1 cellular context compared by ENCODE assay signal in genomic region chr6:150267686-150268561, GRCh38.
TF ChIP-seq lines count a peak whose summit lies in the region.

No MANE protein-coding gene starts in this region.

TF ChIP-seq in K562, 482 proteins besides CTCF, POLR2A, EP300 and RAD21 (continued from another document and continues in another):
- no peak for TF ChIP-seq ZBTB5 (IDR thresholded peaks at IDR 0.05)
- TF ChIP-seq PTRF (tag; IDR thresholded peaks at IDR 0.05) = no peak; the same call in 1 of the 2 replicates
- 0 out of 2 replicates have a peak, but pooled peaks have one; percentile 39 for TF ChIP-seq ZNF253 (CRISPR knock-in tag; conservative IDR thresholded peaks at IDR 0.05)
- no peak for TF ChIP-seq GTF2B (IDR thresholded peaks at IDR 0.05; ENCODE audit: extremely low read depth, insufficient read length)
- peak; percentile 63; the same call in 1 of the 2 replicates for TF ChIP-seq REST (CRISPR knock-in tag; IDR thresholded peaks at IDR 0.05; ENCODE audit: low read depth)
- TF ChIP-seq ZNF512 (tag; IDR thresholded peaks at IDR 0.05) = no peak
- peak; percentile 63; the same call in 1 of the 2 replicates for TF ChIP-seq MBD2 (IDR thresholded peaks at IDR 0.05; ENCODE audit: borderline replicate concordance, low read depth)
- peak; percentile 23 for TF ChIP-seq POLR2B (IDR thresholded peaks at IDR 0.05; ENCODE audit: low read depth, partially characterized antibody)
- 0 out of 2 replicates have a peak, but pooled peaks have one; percentile 27 for TF ChIP-seq NCOA6 (IDR thresholded peaks at IDR 0.05)
- TF ChIP-seq KAT8 (IDR thresholded peaks at IDR 0.05; ENCODE audit: low read depth) = no peak
- TF ChIP-seq MBD1 (CRISPR knock-in tag; IDR thresholded peaks at IDR 0.05) = no peak
- no peak for TF ChIP-seq ZFPM2 (CRISPR knock-in tag; IDR thresholded peaks at IDR 0.05)
- TF ChIP-seq ZNF3 (CRISPR knock-in tag; IDR thresholded peaks at IDR 0.05) = no peak
- TF ChIP-seq HINFP (tag; conservative IDR thresholded peaks at IDR 0.05; ENCODE audit: low read depth) = no peak
- no peak for TF ChIP-seq ARHGAP35 (IDR thresholded peaks at IDR 0.05; ENCODE audit: partially characterized antibody)
- TF ChIP-seq ZNF696 (CRISPR knock-in tag; conservative IDR thresholded peaks at IDR 0.05) = no peak
- peak; percentile 72 for TF ChIP-seq PTTG1 (tag; IDR thresholded peaks at IDR 0.05; ENCODE audit: low read depth)
- no peak for TF ChIP-seq FOXM1 (IDR thresholded peaks at IDR 0.05; ENCODE audit: low read depth)
- no peak for TF ChIP-seq FOXM1 (CRISPR knock-in tag; IDR thresholded peaks at IDR 0.05; ENCODE audit: low read depth)
- TF ChIP-seq EP400 (IDR thresholded peaks at IDR 0.05) = 0 out of 2 replicates have a peak, but pooled peaks have one; percentile 34
- TF ChIP-seq CSDE1 (IDR thresholded peaks at IDR 0.05) = no peak
- TF ChIP-seq MCM7 (IDR thresholded peaks at IDR 0.05) = no peak
- TF ChIP-seq SUPT5H (IDR thresholded peaks at IDR 0.05) = peak; percentile 49; the same call in 1 of the 2 replicates
- TF ChIP-seq PREB (CRISPR knock-in tag; IDR thresholded peaks at IDR 0.05) = no peak
- no peak for TF ChIP-seq MCM3 (IDR thresholded peaks at IDR 0.05)
- no peak for TF ChIP-seq ZNF224 (CRISPR knock-in tag; IDR thresholded peaks at IDR 0.05)
- no peak for TF ChIP-seq GATA2 (CRISPR knock-in tag; IDR thresholded peaks at IDR 0.05)
- no peak for TF ChIP-seq ZNF444 (CRISPR knock-in tag; IDR thresholded peaks at IDR 0.05)
- TF ChIP-seq CBFB (CRISPR knock-in tag; IDR thresholded peaks at IDR 0.05) = no peak
- no peak for TF ChIP-seq HDAC3 (IDR thresholded peaks at IDR 0.05; ENCODE audit: borderline replicate concordance, partially characterized antibody)
- TF ChIP-seq HMGN3 (IDR thresholded peaks at IDR 0.05; ENCODE audit: borderline replicate concordance, extremely low read depth, insufficient read length, low read depth, low read length) = no peak
- no peak for TF ChIP-seq GTF2E2 (tag; IDR thresholded peaks at IDR 0.05)
- peak; percentile 64; the same call in 1 of the 2 replicates for TF ChIP-seq LEF1 (IDR thresholded peaks at IDR 0.05)
- 0 out of 2 replicates have a peak, but pooled peaks have one; percentile 7 for TF ChIP-seq GTF2A2 (tag; IDR thresholded peaks at IDR 0.05)
- TF ChIP-seq FOXA3 (CRISPR knock-in tag; conservative IDR thresholded peaks at IDR 0.05 in 1 of 2, IDR thresholded peaks at IDR 0.05 in 1 of 2) = no peak
- TF ChIP-seq CLOCK (CRISPR knock-in tag; IDR thresholded peaks at IDR 0.05; ENCODE audit: borderline replicate concordance) = no peak
- no peak for TF ChIP-seq ZNF398 (CRISPR knock-in tag; IDR thresholded peaks at IDR 0.05)
- no peak for TF ChIP-seq POLR3G (IDR thresholded peaks at IDR 0.05; ENCODE audit: extremely low read depth, insufficient read length, insufficient replicate concordance)
- TF ChIP-seq ATF2 (CRISPR knock-in tag; IDR thresholded peaks at IDR 0.05) = no peak
- peak; percentile 42 for TF ChIP-seq DEAF1 (CRISPR knock-in tag; IDR thresholded peaks at IDR 0.05)
- TF ChIP-seq NEUROD1 (IDR thresholded peaks at IDR 0.05; ENCODE audit: borderline replicate concordance, low read depth, low read length, partially characterized antibody) = peak; percentile 58
- TF ChIP-seq RFX5 (IDR thresholded peaks at IDR 0.05; ENCODE audit: low read depth, low read length) = no peak
- TF ChIP-seq NR2C1 (IDR thresholded peaks at IDR 0.05) = no peak
- TF ChIP-seq NR2C1 (tag; IDR thresholded peaks at IDR 0.05) = peak; percentile 48
